ENCODE assay signal across 8 cellular contexts in genomic region chr17:80063815-80064585, GRCh38. TPM values are rescaled to one million over a fixed set of nuclear protein-coding genes. Genes with fewer than 3 reads are reported as not detected.
DNase-seq lines count a peak whose midpoint lies in the region; ATAC-seq and TF ChIP-seq lines count a peak whose summit lies in the region.

No MANE protein-coding gene starts in this region.

- H3K36me3 ChIP-seq in gastroesophageal sphincter: peaks cover 0 to 1% of the 10 kb centered on the region in 2 donors
- H3K36me3 ChIP-seq in gastrocnemius medialis: no peaks in the 10 kb centered on the region

- H3K27me3 ChIP-seq in gastroesophageal sphincter (no peaks in the 10 kb centered on the region), gastrocnemius medialis (no peaks in the 10 kb centered on the region)
- no peaks in the 10 kb centered on the region for H3K27me3 ChIP-seq in CD4-positive, alpha-beta T cell (ENCODE audit: control insufficient read depth, insufficient read depth, low read length)

- TF ChIP-seq POLR2A in gastroesophageal sphincter (IDR thresholded peaks at IDR 0.05) (no peak), gastrocnemius medialis (IDR thresholded peaks at IDR 0.05) (peak in 1 of 2 donors; percentile 52)

- no peaks in the 10 kb centered on the region for H3K9me3 Mint-ChIP-seq in CD4-positive, alpha-beta T cell

- H3K27ac ChIP-seq in gastroesophageal sphincter (peak overlapping the region in 3 of 4 donors; percentile 31 to 63 (median 62)), gastrocnemius medialis (peak overlapping the region; percentile 71 to 83 (median 76))
- no peak overlapping the region for H3K27ac ChIP-seq in CD4-positive, alpha-beta T cell (ENCODE audit: low read depth, low read length)

- no peak for TF ChIP-seq EP300 in gastroesophageal sphincter (IDR thresholded peaks at IDR 0.05)

- DNase-seq in G401 (ENCODE audit: low spot score) (peak; percentile 14), SIG-M5 treated with dmso at 0.1 percent for 504 hours (lab: John Stamatoyannopoulos, UW; ENCODE audit: unreplicated experiment) (peak; percentile 73), gastrocnemius medialis (peak; percentile 75 to 91), NCI-H187 (lab: John Stamatoyannopoulos, UW) (no peak)
- no peak for DNase-seq in CD4-positive, alpha-beta T cell

- H3K4me1 ChIP-seq in gastroesophageal sphincter (peaks cover 0 to 26% (median 9%) of the 10 kb centered on the region in 3 donors), gastrocnemius medialis (peaks cover 12 to 16% of the 10 kb centered on the region in 2 donors)

- H3K36me3 Mint-ChIP-seq in CD4-positive, alpha-beta T cell (ENCODE audit: low read depth): no peaks in the 10 kb centered on the region

- POLR2A ChIA-PET in CD4-positive, alpha-beta T cell (lab: Charles Lee): no interaction called here

- 89% methylated on average over 8 to 10 of the region's 27 CpGs for WGBS in gastroesophageal sphincter (ENCODE audit: low coverage in 1 of 2), 2 donors

- TF ChIP-seq CTCF in gastroesophageal sphincter (IDR thresholded peaks at IDR 0.05): no peak
- no peak for TF ChIP-seq CTCF in gastrocnemius medialis (IDR thresholded peaks at IDR 0.05 in 4 of 5, conservative IDR thresholded peaks at IDR 0.05 in 1 of 5)
- TF ChIP-seq CTCF in CD4-positive, alpha-beta T cell (IDR thresholded peaks at IDR 0.05): no peak

- peaks cover under 1% of the 10 kb centered on the region for H3K4me1 Mint-ChIP-seq in CD4-positive, alpha-beta T cell (ENCODE audit: low read depth)

- no peak overlapping the region for H3K27ac Mint-ChIP-seq in CD4-positive, alpha-beta T cell

- H3K27me3 Mint-ChIP-seq in CD4-positive, alpha-beta T cell: peaks cover 4% of the 10 kb centered on the region

- ATAC-seq in gastroesophageal sphincter: peak; percentile 66
- ATAC-seq in gastrocnemius medialis: peak; percentile 92 to 94
- no peak for ATAC-seq in CD4-positive, alpha-beta T cell (ENCODE audit: poor library complexity)
- no peak for ATAC-seq in HG02798 (IDR thresholded peaks at IDR 0.05; ENCODE audit: poor library complexity, unreplicated experiment)
- no peak for ATAC-seq in GM21360 (IDR thresholded peaks at IDR 0.05; ENCODE audit: unreplicated experiment)

- H3K4me3 Mint-ChIP-seq in CD4-positive, alpha-beta T cell: no peak overlapping the region

- CTCF ChIA-PET in CD4-positive, alpha-beta T cell (lab: Charles Lee): no interaction called here

- in situ Hi-C loops in G401 (cut with HindIII; ENCODE audit: low sequenced_read_pairs): no loop called here
- in situ Hi-C loops in gastrocnemius medialis (cut with MboI; ENCODE audit: low sequenced_read_pairs in 4 of 4): no loop called here

- intact Hi-C loops in gastrocnemius medialis (cut with DNase I; ENCODE audit: low total_unique reads): no loop called here
- intact Hi-C loops in CD4-positive, alpha-beta T cell (cut with DNase I, micrococcal nuclease): no loop called here

- H3K9me3 ChIP-seq in gastroesophageal sphincter (no peaks in the 10 kb centered on the region), gastrocnemius medialis (no peaks in the 10 kb centered on the region)
- no peaks in the 10 kb centered on the region for H3K9me3 ChIP-seq in CD4-positive, alpha-beta T cell (ENCODE audit: control insufficient read depth, low read length)

- H3K4me3 ChIP-seq in gastroesophageal sphincter (no peak overlapping the region), gastrocnemius medialis (no peak overlapping the region)

RNA-seq across cellular contexts. Expression of gene CCDC40, which starts 27.6 kb away (rescaled TPM):
- total RNA-seq in G401 (2014; rRNA removed; shearing (Covaris generic)): 13.7 and 14.4 TPM in 2 replicates
- total RNA-seq in gastroesophageal sphincter (10 to 100 TPM in 1 of 4 donors, 1 to 10 TPM in 3; 4.3 to 17.3 (median 5.5) TPM), gastrocnemius medialis (1 to 10 TPM in 2 of 4 donors, under 1 TPM in 2; 0.18 to 2.1 (median 1.1) TPM)
- total RNA-seq in CD4-positive, alpha-beta T cell: under 1 TPM; 0.64 to 0.77 TPM

RNA-seq across cellular contexts. Expression of gene TBC1D16, which starts 28.3 kb away (rescaled TPM):
- total RNA-seq in G401 (2014; rRNA removed; shearing (Covaris generic)): 9.6 and 21.7 TPM in 2 replicates
- total RNA-seq in gastroesophageal sphincter: 10 to 100 TPM; 26.5 to 44.3 (median 36.3) TPM
- 1 to 10 TPM; 5.8 to 8.1 (median 7.0) TPM for total RNA-seq in gastrocnemius medialis
- 1 to 10 TPM; 1.9 to 2.5 TPM for total RNA-seq in CD4-positive, alpha-beta T cell

RNA-seq across cellular contexts. Expression of gene GAA, which starts 37.4 kb away (rescaled TPM):
- total RNA-seq in G401 (2014; rRNA removed; shearing (Covaris generic)): 41.7 and 43.5 TPM in 2 replicates
- total RNA-seq in gastroesophageal sphincter (10 to 100 TPM; 35.6 to 73.2 (median 47.4) TPM), gastrocnemius medialis (10 to 100 TPM; 39.2 to 72.3 (median 70.1) TPM)
- 10 to 100 TPM; 22.2 to 22.4 TPM for total RNA-seq in CD4-positive, alpha-beta T cell

Comparison
In these comparisons a context has a peak if more than half of its experiments do, and no peak if none do; other contexts are left out.
1. DNase-seq: peak in G401 (single experiment), SIG-M5 treated with dmso at 0.1 percent for 504 hours (single experiment) and gastrocnemius medialis (2 of 2); none in NCI-H187 (0 of 2) and CD4-positive, alpha-beta T cell (0 of 10).
2. ATAC-seq: peak in gastroesophageal sphincter (single experiment) and gastrocnemius medialis (2 of 2); none in CD4-positive, alpha-beta T cell (single experiment), HG02798 (single experiment) and GM21360 (single experiment).